24 cellular contexts compared by ENCODE assay signal in genomic region chr22:22344430-22344829, GRCh38.
"Had no signal": no experiment of that assay in that cellular context is flagged by ENCODE, and none has a peak within 500 bp of the region (broad histone marks: within the 10 kb centered on the region; RNA-seq: fewer than 3 reads in every experiment).

No MANE protein-coding gene starts in this region.

- H3K27ac ChIP-seq: dorsolateral prefrontal cortex, gastrocnemius medialis, parathyroid adenoma, right lobe of liver, thoracic aorta, tibial nerve, upper lobe of right lung, vagina had no signal

- H3K9me3 ChIP-seq: gastrocnemius medialis, mucosa of descending colon, right lobe of liver, thoracic aorta, tibial nerve, upper lobe of right lung, vagina had no signal

- H3K4me3 ChIP-seq: dorsolateral prefrontal cortex, gastrocnemius medialis, mucosa of descending colon, right lobe of liver, thoracic aorta, tibial nerve, upper lobe of right lung, vagina had no signal

- H3K27ac Mint-ChIP-seq: mesothelial cell of epicardium; natural killer cell treated with Interleukin-12 subunit alpha and Interleukin-12 subunit beta and Interleukin-15 and Interleukin-18, amount 100 ng/mL, for 72 hours; progenitor cell of endocrine pancreas; stimulated activated naive CD8-positive, alpha-beta T cell treated with anti-CD3 and anti-CD28 coated beads, Interleukin-15, Interleukin-2, amounts not matched to agents 100 ng/mL and 50 ng/mL, for 24 hours had no signal

- H3K36me3 Mint-ChIP-seq: mesothelial cell of epicardium; naive B cell; natural killer cell treated with Interleukin-12 subunit alpha and Interleukin-12 subunit beta and Interleukin-15 and Interleukin-18, amount 100 ng/mL, for 72 hours; stimulated activated naive B cell treated with anti-CD40 and anti-IgM and Interleukin-4, amounts not matched to agents 10 μg/mL and 1 μg/mL and 100 μg/mL, for 72 hours had no signal

- H3K4me3 Mint-ChIP-seq: mesothelial cell of epicardium; natural killer cell treated with Interleukin-12 subunit alpha and Interleukin-12 subunit beta and Interleukin-15 and Interleukin-18, amount 100 ng/mL, for 72 hours; neural crest cell; stimulated activated naive CD8-positive, alpha-beta T cell treated with anti-CD3 and anti-CD28 coated beads, Interleukin-15, Interleukin-2, amounts not matched to agents 100 ng/mL and 50 ng/mL, for 24 hours had no signal

- H3K36me3 ChIP-seq: gastrocnemius medialis, right lobe of liver, thoracic aorta, tibial nerve, upper lobe of right lung, vagina had no signal

- H3K79me2 ChIP-seq: parathyroid adenoma had no signal

- H2AFZ ChIP-seq: parathyroid adenoma had no signal

- H3K4me1 ChIP-seq: gastrocnemius medialis, parathyroid adenoma, right lobe of liver, tibial nerve, upper lobe of right lung, vagina had no signal

- H3K27me3 ChIP-seq: right lobe of liver, tibial nerve, vagina had no signal

- H3K4me1 Mint-ChIP-seq: mesothelial cell of epicardium had no signal

- ATAC-seq: gastrocnemius medialis; left lobe of liver; natural killer cell treated with Interleukin-12 subunit alpha and Interleukin-12 subunit beta and Interleukin-15 and Interleukin-18, amount 100 ng/mL, for 72 hours; stimulated activated naive B cell treated with anti-CD40 and anti-IgM and Interleukin-4, amounts not matched to agents 10 μg/mL and 1 μg/mL and 100 μg/mL, for 72 hours; upper lobe of right lung had no signal

- H3K27me3 Mint-ChIP-seq: naive B cell; stimulated activated naive B cell treated with anti-CD40 and anti-IgM and Interleukin-4, amounts not matched to agents 10 μg/mL and 1 μg/mL and 100 μg/mL, for 72 hours; stimulated activated naive CD8-positive, alpha-beta T cell treated with anti-CD3 and anti-CD28 coated beads, Interleukin-15, Interleukin-2, amounts not matched to agents 100 ng/mL and 50 ng/mL, for 24 hours had no signal

- H3K9me3 Mint-ChIP-seq: mesothelial cell of epicardium; naive B cell; natural killer cell treated with Interleukin-12 subunit alpha and Interleukin-12 subunit beta and Interleukin-15 and Interleukin-18, amount 100 ng/mL, for 72 hours; neural crest cell; stimulated activated naive B cell treated with anti-CD40 and anti-IgM and Interleukin-4, amounts not matched to agents 10 μg/mL and 1 μg/mL and 100 μg/mL, for 72 hours; stimulated activated naive CD8-positive, alpha-beta T cell treated with anti-CD3 and anti-CD28 coated beads, Interleukin-15, Interleukin-2, amounts not matched to agents 100 ng/mL and 50 ng/mL, for 24 hours had no signal

- DNase-seq: dorsolateral prefrontal cortex; effector CD4-positive, alpha-beta T cell; foreskin fibroblast; gastrocnemius medialis; head of caudate nucleus; kidney; mesenchymal stem cell; mucosa of descending colon; naive B cell; right lobe of liver; stimulated activated CD4-positive, alpha-beta T cell treated with anti-CD3 and anti-CD28 coated beads, Interleukin-15, amount 100 ng/mL, for 24 hours; stimulated activated CD4-positive, alpha-beta T cell treated with anti-CD3 and anti-CD28 coated beads, Interleukin-2, amount 100 ng/mL, for 48 hours; stimulated activated naive B cell treated with anti-CD40 and anti-IgM and Interleukin-4, amounts not matched to agents 10 μg/mL and 1 μg/mL and 100 μg/mL, for 72 hours; upper lobe of right lung had no signal

- H3K9ac ChIP-seq: parathyroid adenoma had no signal
